9 cellular contexts compared by ENCODE assay signal in genomic region chr6:16698988-16699868, GRCh38.
A peak's percentile ranks its signal among the peaks of the same experiment; 100 is the strongest.
DNase-seq lines count a peak whose midpoint lies in the region; ATAC-seq and TF ChIP-seq lines count a peak whose summit lies in the region.
"Had no signal": no experiment of that assay in that cellular context is flagged by ENCODE, and none has a peak within 500 bp of the region (broad histone marks: within the 10 kb centered on the region; RNA-seq: fewer than 3 reads in every experiment).

No MANE protein-coding gene starts in this region.

- POLR2A ChIA-PET in CD8-positive, alpha-beta memory T cell (lab: Charles Lee) = interaction anchor here (0.6 to 2.8 kb wide), 11 partner anchors 9 to 220 kb away, joined by 3 to 19 read pairs (median 4); partner anchors contain the start of gene ATXN1

- no peaks in the 10 kb centered on the region for H3K9me3 ChIP-seq in CD8-positive, alpha-beta memory T cell (ENCODE audit: low read length)
- H3K9me3 ChIP-seq in mammary epithelial cell (replicated peaks; ENCODE audit: insufficient read depth, low read length) = no peaks in the 10 kb centered on the region
- H3K9me3 ChIP-seq: ovary had no signal

- dilution Hi-C loops in mammary epithelial cell (cut with HindIII; ENCODE audit: low sequenced_read_pairs) = no loop called here

- H3K27ac ChIP-seq in CD8-positive, alpha-beta memory T cell (ENCODE audit: low read depth, low read length) = peak overlapping the region; percentile 86
- H3K27ac ChIP-seq in mammary epithelial cell (ENCODE audit: insufficient read depth, low read depth, low read length) = peak overlapping the region; percentile 80

- peaks cover 73 to 92% (median 83%) of the 10 kb centered on the region in 3 donors for H3K4me1 Mint-ChIP-seq in CD8-positive, alpha-beta memory T cell
- peaks cover 62 to 78% of the 10 kb centered on the region in 2 donors for H3K4me1 Mint-ChIP-seq in natural killer cell treated with Interleukin-12 subunit alpha and Interleukin-12 subunit beta and Interleukin-15 and Interleukin-18, amount 100 ng/mL, for 72 hours (ENCODE audit: low read depth in 2 of 2)

- TSS peak; percentile 76 for BruUV-seq in mammary epithelial cell (replicated peaks; lab: Mats Ljungman, UMichigan)

- peak; percentile 81 to 85 for ATAC-seq in natural killer cell treated with Interleukin-12 subunit alpha and Interleukin-12 subunit beta and Interleukin-15 and Interleukin-18, amount 100 ng/mL, for 72 hours
- ATAC-seq in GM19324 (IDR thresholded peaks at IDR 0.05; ENCODE audit: low FRiP score, unreplicated experiment) (no peak), GM21576 (IDR thresholded peaks at IDR 0.05; ENCODE audit: unreplicated experiment) (no peak)

- intact Hi-C loops in mammary epithelial cell (cut with micrococcal nuclease) = loop anchor here (1.0 kb wide), 1 partner anchor 10 kb away; no protein-coding TSS in a partner anchor

- H3K36me3 Mint-ChIP-seq in CD8-positive, alpha-beta memory T cell = peaks cover 0 to 3% (median 0%) of the 10 kb centered on the region in 3 donors
- no peaks in the 10 kb centered on the region for H3K36me3 Mint-ChIP-seq in natural killer cell treated with Interleukin-12 subunit alpha and Interleukin-12 subunit beta and Interleukin-15 and Interleukin-18, amount 100 ng/mL, for 72 hours

- TF ChIP-seq CTCF in mammary epithelial cell (conservative IDR thresholded peaks at IDR 0.05 in 1 of 2, IDR thresholded peaks at IDR 0.05 in 1 of 2; ENCODE audit: extremely low read depth in 1 of 2, insufficient read depth in 1 of 2, low read depth in 1 of 2, low read length in 2 of 2) = no peak

- H3K9me3 Mint-ChIP-seq in CD8-positive, alpha-beta memory T cell = no peaks in the 10 kb centered on the region
- no peaks in the 10 kb centered on the region for H3K9me3 Mint-ChIP-seq in natural killer cell treated with Interleukin-12 subunit alpha and Interleukin-12 subunit beta and Interleukin-15 and Interleukin-18, amount 100 ng/mL, for 72 hours

- H3K4me3 Mint-ChIP-seq in CD8-positive, alpha-beta memory T cell = peak overlapping the region; percentile 86 to 96 (median 92)
- H3K4me3 Mint-ChIP-seq in natural killer cell treated with Interleukin-12 subunit alpha and Interleukin-12 subunit beta and Interleukin-15 and Interleukin-18, amount 100 ng/mL, for 72 hours = peak overlapping the region; percentile 85

- H3K27me3 ChIP-seq in CD8-positive, alpha-beta memory T cell (ENCODE audit: insufficient read depth, low read length, poor library complexity, severe bottlenecking) = no peaks in the 10 kb centered on the region
- H3K27me3 ChIP-seq in mammary epithelial cell (ENCODE audit: insufficient read depth, low read length) = no peaks in the 10 kb centered on the region
- H3K27me3 ChIP-seq: ovary had no signal

- no peaks in the 10 kb centered on the region for H3K36me3 ChIP-seq in CD8-positive, alpha-beta memory T cell (ENCODE audit: insufficient read depth, low read length)
- no peaks in the 10 kb centered on the region for H3K36me3 ChIP-seq in mammary epithelial cell (ENCODE audit: insufficient read depth, low read length)
- H3K36me3 ChIP-seq: ovary had no signal

- 21% methylated on average over 7 of the region's 7 CpGs for WGBS in mammary epithelial cell (ENCODE audit: low coverage, missing lambda C conversion rate)

- peak overlapping the region; percentile 64 for H3K9ac ChIP-seq in mammary epithelial cell (ENCODE audit: insufficient read depth, low read length)

- CTCF ChIA-PET in CD8-positive, alpha-beta memory T cell (lab: Charles Lee) = interaction anchor here (0.8 to 2.9 kb wide), 18 partner anchors 7 to 366 kb away, joined by 3 to 15 read pairs (median 3); no protein-coding TSS in a partner anchor
- CTCF ChIA-PET in mammary epithelial cell (lab: Charles Lee; ENCODE audit: low non-redundant PET) = no interaction called here

- in situ Hi-C loops in mammary epithelial cell (cut with MboI; ENCODE audit: low sequenced_read_pairs in 2 of 2) = no loop called here

- peak overlapping the region; percentile 83 for H3K4me2 ChIP-seq in mammary epithelial cell (ENCODE audit: insufficient read depth, low read depth, low read length)

- DNase-seq in CD8-positive, alpha-beta memory T cell = peak in 2 of 5 donors; percentile 52 to 59
- DNase-seq in M059J (ENCODE audit: low read depth) (peak; percentile 87), mammary epithelial cell (peak; percentile 74), GDM1 (lab: John Stamatoyannopoulos, UW) (no peak), foreskin melanocyte (no peak)
- DNase-seq in natural killer cell treated with Interleukin-12 subunit alpha and Interleukin-12 subunit beta and Interleukin-15 and Interleukin-18, amount 100 ng/mL, for 72 hours (ENCODE audit: low spot score) = no peak
- DNase-seq: ovary had no signal

- peak overlapping the region; percentile 32 for H2AFZ ChIP-seq in mammary epithelial cell (ENCODE audit: low read depth, low read length)

- H3K4me3 ChIP-seq in CD8-positive, alpha-beta memory T cell (ENCODE audit: low read length) = peak overlapping the region; percentile 5
- no peak overlapping the region for H3K4me3 ChIP-seq in mammary epithelial cell (replicated peaks in 1 of 3; ENCODE audit: insufficient read depth in 1 of 3, low read depth in 2 of 3, low read length in 3 of 3)
- H3K4me3 ChIP-seq: ovary had no signal

- peak overlapping the region; percentile 87 to 99 (median 94) for H3K27ac Mint-ChIP-seq in CD8-positive, alpha-beta memory T cell
- peak overlapping the region; percentile 82 to 94 for H3K27ac Mint-ChIP-seq in natural killer cell treated with Interleukin-12 subunit alpha and Interleukin-12 subunit beta and Interleukin-15 and Interleukin-18, amount 100 ng/mL, for 72 hours

- H4K20me1 ChIP-seq in mammary epithelial cell (ENCODE audit: insufficient read depth, low read length) = no peaks in the 10 kb centered on the region

- H3K79me2 ChIP-seq in mammary epithelial cell (ENCODE audit: insufficient read depth, low read length) = peaks cover 16% of the 10 kb centered on the region

- peaks cover 0 to 1% of the 10 kb centered on the region in 2 donors for H3K27me3 Mint-ChIP-seq in CD8-positive, alpha-beta memory T cell
- no peaks in the 10 kb centered on the region for H3K27me3 Mint-ChIP-seq in natural killer cell treated with Interleukin-12 subunit alpha and Interleukin-12 subunit beta and Interleukin-15 and Interleukin-18, amount 100 ng/mL, for 72 hours

- H3K4me1 ChIP-seq in CD8-positive, alpha-beta memory T cell (ENCODE audit: insufficient read depth, low read length) = peaks cover 41% of the 10 kb centered on the region
- H3K4me1 ChIP-seq in mammary epithelial cell (ENCODE audit: insufficient read depth, low read length) = peaks cover 46% of the 10 kb centered on the region

Comparison
In these comparisons a context has a peak if more than half of its experiments do, and no peak if none do; other contexts are left out.
1. DNase-seq: peak in M059J (single experiment) and mammary epithelial cell (single experiment); none in natural killer cell treated with Interleukin-12 subunit alpha and Interleukin-12 subunit beta and Interleukin-15 and Interleukin-18, amount 100 ng/mL, for 72 hours (single experiment), GDM1 (single experiment) and foreskin melanocyte (single experiment).
2. ATAC-seq: peak in natural killer cell treated with Interleukin-12 subunit alpha and Interleukin-12 subunit beta and Interleukin-15 and Interleukin-18, amount 100 ng/mL, for 72 hours (2 of 2); none in GM19324 (single experiment) and GM21576 (single experiment).